19 cellular contexts compared by ENCODE assay signal in genomic region chr12:63064080-63064479, GRCh38.
DNase-seq lines count a peak whose midpoint lies in the region; ATAC-seq, FAIRE-seq and TF ChIP-seq lines count a peak whose summit lies in the region.
"Had no signal": no experiment of that assay in that cellular context is flagged by ENCODE, and none has a peak within 500 bp of the region (broad histone marks: within the 10 kb centered on the region; RNA-seq: fewer than 3 reads in every experiment).

No MANE protein-coding gene starts in this region.

- H3K27ac ChIP-seq in astrocyte (ENCODE audit: low read depth, low read length) = no peak overlapping the region
- H3K27ac ChIP-seq: prostate gland had no signal

- no peak overlapping the region for H3K9ac ChIP-seq in astrocyte (ENCODE audit: low read length)

- no peak overlapping the region for H3K4me3 ChIP-seq in AG04449 (ENCODE audit: low read depth, low read length)
- H3K4me3 ChIP-seq in astrocyte (ENCODE audit: insufficient read depth, low read depth, low read length) = no peak overlapping the region
- no peak overlapping the region for H3K4me3 ChIP-seq in foreskin fibroblast (ENCODE audit: low read depth in 1 of 2, low read length in 2 of 2)
- H3K4me3 ChIP-seq: prostate gland had no signal

- no peaks in the 10 kb centered on the region for H3K79me2 ChIP-seq in astrocyte (ENCODE audit: insufficient read depth, low read length)

- no peaks in the 10 kb centered on the region for H3K27me3 ChIP-seq in astrocyte (ENCODE audit: insufficient read depth, low read length)

- FAIRE-seq in astrocyte (lab: Jason Lieb, UNC) = no peak
- FAIRE-seq: TTC549 had no signal

- no peaks in the 10 kb centered on the region for H3K4me1 ChIP-seq in astrocyte (ENCODE audit: insufficient read depth, low read length)
- H3K4me1 ChIP-seq: prostate gland had no signal

- no peak for ATAC-seq in GM19455 (IDR thresholded peaks at IDR 0.05; ENCODE audit: unreplicated experiment)
- ATAC-seq: naive thymus-derived CD4-positive, alpha-beta T cell; SK-N-SH treated with all-trans-retinoic acid at 6 μM for 48 hours had no signal

- TF ChIP-seq CTCF in AG04449 (IDR thresholded peaks at IDR 0.05; ENCODE audit: insufficient read depth, low read length, missing control alignments) = no peak
- TF ChIP-seq CTCF in astrocyte (IDR thresholded peaks at IDR 0.05; ENCODE audit: insufficient read depth, low read depth, low read length) = no peak
- TF ChIP-seq CTCF in foreskin fibroblast (IDR thresholded peaks at IDR 0.05; ENCODE audit: low read depth, low read length) = no peak

- CTCF ChIA-PET in AG04449 (lab: Yijun Ruan, JAX) = interaction anchor here (0.9 to 9.0 kb wide), 4 partner anchors 248 to 629 kb away, joined by 3 to 281 read pairs (median 12); no protein-coding TSS in a partner anchor

- no peak overlapping the region for H3K4me3 Mint-ChIP-seq in astrocyte (ENCODE audit: unreplicated experiment)
- H3K4me3 Mint-ChIP-seq: activated CD4-positive, alpha-beta memory T cell treated with anti-CD3 and anti-CD28 coated beads, Interleukin-2, amount 10 ng/mL, durations not matched to agents 7 days and 5 days; naive thymus-derived CD4-positive, alpha-beta T cell; type B pancreatic cell had no signal

- H3K27me3 Mint-ChIP-seq in astrocyte (ENCODE audit: low read depth, unreplicated experiment) = no peaks in the 10 kb centered on the region
- H3K27me3 Mint-ChIP-seq: activated CD4-positive, alpha-beta memory T cell treated with anti-CD3 and anti-CD28 coated beads, Interleukin-2, amount 10 ng/mL, durations not matched to agents 7 days and 5 days; type B pancreatic cell had no signal

- no peaks in the 10 kb centered on the region for H3K9me3 ChIP-seq in astrocyte (ENCODE audit: insufficient read depth, low read depth, low read length)
- H3K9me3 ChIP-seq: prostate gland had no signal

- peaks cover 2% of the 10 kb centered on the region for H3K9me3 Mint-ChIP-seq in astrocyte (ENCODE audit: unreplicated experiment)
- H3K9me3 Mint-ChIP-seq: activated CD4-positive, alpha-beta memory T cell treated with anti-CD3 and anti-CD28 coated beads, Interleukin-2, amount 10 ng/mL, durations not matched to agents 7 days and 5 days; naive thymus-derived CD4-positive, alpha-beta T cell; type B pancreatic cell had no signal

- no peaks in the 10 kb centered on the region for H4K20me1 ChIP-seq in astrocyte (ENCODE audit: insufficient read depth, low read length)

- H3K36me3 ChIP-seq in astrocyte (ENCODE audit: insufficient read depth, low read length) = no peaks in the 10 kb centered on the region
- H3K36me3 ChIP-seq: prostate gland had no signal

- peak overlapping the region; percentile 42 for H2AFZ ChIP-seq in astrocyte (ENCODE audit: low read depth, low read length)

- H3K4me2 ChIP-seq in astrocyte (ENCODE audit: low read length) = no peak overlapping the region

- no peak overlapping the region for H3K27ac Mint-ChIP-seq in astrocyte (ENCODE audit: unreplicated experiment)
- H3K27ac Mint-ChIP-seq: activated CD4-positive, alpha-beta memory T cell treated with anti-CD3 and anti-CD28 coated beads, Interleukin-2, amount 10 ng/mL, durations not matched to agents 7 days and 5 days; naive thymus-derived CD4-positive, alpha-beta T cell; type B pancreatic cell had no signal

- POLR2A ChIA-PET in AG04449 (lab: Yijun Ruan, JAX) = no interaction called here

- H3K4me1 Mint-ChIP-seq in astrocyte (ENCODE audit: low read depth, unreplicated experiment) = peaks cover 2% of the 10 kb centered on the region
- H3K4me1 Mint-ChIP-seq: activated CD4-positive, alpha-beta memory T cell treated with anti-CD3 and anti-CD28 coated beads, Interleukin-2, amount 10 ng/mL, durations not matched to agents 7 days and 5 days had no signal

- peak; percentile 52 for DNase-seq in AG04449 (ENCODE audit: low read depth, low spot score)
- peak; percentile 18 for DNase-seq in HT1080 (ENCODE audit: low read depth)
- peak; percentile 13 for DNase-seq in astrocyte (ENCODE audit: low read depth)
- DNase-seq in foreskin fibroblast = peak; percentile 52 to 71
- no peak for DNase-seq in COR-L47 (lab: John Stamatoyannopoulos, UW)
- no peak for DNase-seq in activated naive CD4-positive, alpha-beta T cell treated with Interleukin-2 at 50 U/mL for 16 hours
- no peak for DNase-seq in effector CD8-positive, alpha-beta T cell (lab: John Stamatoyannopoulos, UW)
- DNase-seq: activated CD4-positive, alpha-beta memory T cell treated with anti-CD3 and anti-CD28 coated beads, Interleukin-2, amount 10 ng/mL, durations not matched to agents 7 days and 5 days; GDM1; KBM-7; naive thymus-derived CD4-positive, alpha-beta T cell; NCI-H1694 treated with DMSO at 0.1 percent for 48 hours; stimulated activated CD4-positive, alpha-beta T cell treated with anti-CD3 and anti-CD28 coated beads, Interleukin-12 subunit alpha, Interleukin-12 subunit beta, amount 100 ng/mL, for 4 hours; stimulated activated naive CD4-positive, alpha-beta T cell had no signal

- H3K36me3 Mint-ChIP-seq in astrocyte (ENCODE audit: low read depth, unreplicated experiment) = no peaks in the 10 kb centered on the region
- H3K36me3 Mint-ChIP-seq: naive thymus-derived CD4-positive, alpha-beta T cell; type B pancreatic cell had no signal

Comparison
In these comparisons a context has a peak if more than half of its experiments do, and no peak if none do; other contexts are left out.
1. DNase-seq: peak in AG04449 (single experiment), HT1080 (single experiment), astrocyte (single experiment) and foreskin fibroblast (2 of 2); none in COR-L47 (single experiment), activated naive CD4-positive, alpha-beta T cell treated with Interleukin-2 at 50 U/mL for 16 hours (single experiment) and effector CD8-positive, alpha-beta T cell (single experiment).